Comparison of ENCODE assay signal across 18 cellular contexts in the genomic region with DNA sequence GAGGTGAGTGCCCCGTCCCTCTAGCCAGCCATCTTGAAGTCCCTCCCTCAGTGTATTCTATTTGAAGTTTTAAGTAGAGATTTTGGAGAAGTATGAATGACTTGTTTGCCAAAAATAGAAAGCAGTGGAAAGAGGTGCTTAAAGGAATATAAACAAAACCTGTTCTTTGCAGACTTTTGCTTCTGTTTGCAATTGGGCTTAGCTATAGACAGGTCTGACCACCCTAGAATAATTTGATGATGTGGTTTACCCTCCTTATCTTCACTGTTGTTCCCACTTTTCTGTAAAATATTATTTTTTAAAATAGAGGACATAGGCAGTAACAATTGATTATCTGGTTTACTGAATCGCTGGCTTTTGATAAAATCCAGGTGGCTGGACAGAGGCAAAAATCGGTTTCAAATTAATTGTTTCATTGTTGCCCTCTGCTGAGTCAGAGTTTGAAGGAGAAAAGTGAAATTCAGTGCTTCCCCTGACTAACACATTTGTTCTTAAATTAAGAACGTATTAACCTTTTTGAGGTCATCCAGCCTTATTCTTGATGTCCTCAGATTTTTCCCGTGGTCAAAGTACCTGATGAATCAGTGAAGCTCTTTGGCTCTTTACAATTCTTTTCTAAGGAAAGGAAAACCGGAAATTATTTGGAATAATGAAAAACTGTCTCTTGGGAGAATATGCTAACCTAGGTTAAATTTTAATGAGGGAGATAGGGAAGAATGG. TPM values are rescaled to one million over a fixed set of nuclear protein-coding genes. Genes with fewer than 3 reads are reported as not detected.
"Had no signal": no experiment of that assay in that cellular context is flagged by ENCODE, and none has a peak within 500 bp of the region (broad histone marks: within the 10 kb centered on the region; RNA-seq: fewer than 3 reads in every experiment).

No MANE protein-coding gene starts in this region.

- H3K27me3 ChIP-seq: right atrium auricular region, thyroid gland, upper lobe of right lung had no signal

- H3K27ac ChIP-seq: coronary artery, left ventricle myocardium inferior, right atrium auricular region, thyroid gland, upper lobe of right lung, WERI-Rb-1 had no signal

- ATAC-seq: stimulated activated naive CD8-positive, alpha-beta T cell treated with anti-CD3 and anti-CD28 coated beads, Interleukin-15, Interleukin-2, amounts not matched to agents 100 U/mL and 50 U/mL, for 24 hours had no signal

- H3K4me3 ChIP-seq: coronary artery, left ventricle myocardium inferior, right atrium auricular region, thyroid gland, upper lobe of right lung had no signal

- DNase-seq: activated CD4-positive, alpha-beta T cell treated with anti-CD3 and anti-CD28 coated beads for 1 hour; activated CD4-positive, alpha-beta T cell treated with anti-CD3 and anti-CD28 coated beads, Interleukin-2, amount 50 U/mL, for 4 hours; activated CD8-positive, alpha-beta memory T cell treated with anti-CD3 and anti-CD28 coated beads for 24 hours; activated CD8-positive, alpha-beta memory T cell treated with anti-CD3 and anti-CD28 coated beads, Interleukin-2, amount 50 U/mL, for 48 hours; activated naive CD4-positive, alpha-beta T cell treated with Interleukin-2 at 50 U/mL for 16 hours; activated naive CD8-positive, alpha-beta T cell treated with anti-CD3 and anti-CD28 coated beads for 36 hours; activated T-cell treated with anti-CD3 and anti-CD28 coated beads, Interleukin-2, amount 50 U/mL, for 48 hours; kidney; left ventricle myocardium inferior; midbrain; natural killer cell; stimulated activated CD4-positive, alpha-beta T cell treated with anti-CD3 and anti-CD28 coated beads, Interleukin-4, amount 100 ng/mL, for 24 hours; stimulated activated naive CD8-positive, alpha-beta T cell treated with anti-CD3 and anti-CD28 coated beads, Interleukin-15, Interleukin-2, amounts not matched to agents 100 U/mL and 50 U/mL, for 24 hours; thyroid gland; upper lobe of right lung; WERI-Rb-1 had no signal

- H3K36me3 ChIP-seq: thyroid gland, WERI-Rb-1 had no signal

RNA-seq across cellular contexts. Expression of a gene that starts 21.4 kb away (rescaled TPM):
- total RNA-seq: activated naive CD8-positive, alpha-beta T cell treated with anti-CD3 and anti-CD28 coated beads for 36 hours; natural killer cell had no signal
